Comparison of ENCODE assay signal across 14 cellular contexts in genomic region chr3:5754602-5755001, GRCh38.
DNase-seq lines count a peak whose midpoint lies in the region; ATAC-seq, FAIRE-seq and TF ChIP-seq lines count a peak whose summit lies in the region.
"Had no signal": no experiment of that assay in that cellular context is flagged by ENCODE, and none has a peak within 500 bp of the region (broad histone marks: within the 10 kb centered on the region; RNA-seq: fewer than 3 reads in every experiment).

No MANE protein-coding gene starts in this region.

- FAIRE-seq in GM12878 (lab: Jason Lieb, UNC): no peak

- H3K36me3 ChIP-seq in GM12878 (ENCODE audit: control insufficient read depth in 2 of 2, insufficient read depth in 2 of 2, low read length in 1 of 2): no peaks in the 10 kb centered on the region
- H3K36me3 ChIP-seq in GM23248 (ENCODE audit: low read depth): no peaks in the 10 kb centered on the region

- POLR2A ChIA-PET in GM12878 (lab: Charles Lee): no interaction called here

- no TSS peak for BruUV-seq in GM12878 (replicated peaks; lab: Mats Ljungman, UMichigan)

- peaks cover 4% of the 10 kb centered on the region for H3K9me3 Mint-ChIP-seq in activated T-helper 17 cell treated with anti-CD3 and anti-CD28 coated beads, Interleukin-2, amount 50 U/mL, for 72 hours

- H3K9ac ChIP-seq in GM12878 (ENCODE audit: control insufficient read depth, insufficient read depth, low read length): no peak overlapping the region
- H3K9ac ChIP-seq in GM23248: no peak overlapping the region

- SMC1A ChIA-PET in GM12878 (lab: Charles Lee; ENCODE audit: uncharacterized antibody, unreplicated experiment): no interaction called here

- CTCF ChIA-PET in GM12878 (lab: Yijun Ruan, JAX): no interaction called here

- H3K4me2 ChIP-seq in GM12878 (ENCODE audit: control insufficient read depth, insufficient read depth) (no peak overlapping the region), GM23248 (ENCODE audit: unreplicated experiment) (no peak overlapping the region)

- in situ Hi-C loops in GM12878 (cut with MboI) (no loop called here), GM23248 (cut with MboI) (no loop called here)

- H3K9me3 ChIP-seq in GM12878 (replicated peaks; ENCODE audit: control insufficient read depth, insufficient read depth, low read length) (no peaks in the 10 kb centered on the region), GM23248 (ENCODE audit: low read depth) (no peaks in the 10 kb centered on the region)

- no peak overlapping the region for H3K27ac ChIP-seq in GM12878 (ENCODE audit: control insufficient read depth, insufficient read depth)
- H3K27ac ChIP-seq in GM23248: no peak overlapping the region

- no peak for TF ChIP-seq CTCF in GM12878 (IDR thresholded peaks at IDR 0.05 in 2 of 3, conservative IDR thresholded peaks at IDR 0.05 in 1 of 3; ENCODE audit: control insufficient read depth in 2 of 3, extremely low read depth in 1 of 3, insufficient read depth in 1 of 3, low read depth in 3 of 3, low read length in 3 of 3)

- H3K4me3 Mint-ChIP-seq in activated T-helper 17 cell treated with anti-CD3 and anti-CD28 coated beads, Interleukin-2, amount 50 U/mL, for 72 hours: no peak overlapping the region

- H3K4me1 ChIP-seq in GM12878 (ENCODE audit: control insufficient read depth, insufficient read depth, low read length) (no peaks in the 10 kb centered on the region), GM23248 (ENCODE audit: insufficient read depth) (no peaks in the 10 kb centered on the region)

- peak; percentile 57 for DNase-seq in KG1 (lab: John Stamatoyannopoulos, UW)
- peak; percentile 41 for DNase-seq in GM12878 (ENCODE audit: low read depth, low spot score)
- DNase-seq in activated naive CD4-positive, alpha-beta T cell treated with Interleukin-2 at 50 U/mL for 16 hours: no peak
- DNase-seq in GM23248: no peak
- no peak for DNase-seq in putamen (ENCODE audit: low spot score)
- DNase-seq: activated CD4-positive, CD25-positive, alpha-beta regulatory T cell; activated T-cell treated with anti-CD3 and anti-CD28 coated beads, Interleukin-2, amount 50 U/mL, for 48 hours; effector CD8-positive, alpha-beta T cell; IMR-90; NCI-H2227 treated with DMSO at 0.1 percent for 48 hours; nucleus accumbens had no signal

- no peaks in the 10 kb centered on the region for H3K36me3 Mint-ChIP-seq in activated T-helper 17 cell treated with anti-CD3 and anti-CD28 coated beads, Interleukin-2, amount 50 U/mL, for 72 hours (ENCODE audit: low read depth)

- H3K27me3 ChIP-seq in GM12878 (replicated peaks in 1 of 2; ENCODE audit: control insufficient read depth in 2 of 2, insufficient read depth in 2 of 2, low read length in 1 of 2): no peaks in the 10 kb centered on the region; a peak in 1 of 4 replicates
- no peaks in the 10 kb centered on the region for H3K27me3 ChIP-seq in GM23248 (replicated peaks; ENCODE audit: insufficient read depth)

- H3K9me2 ChIP-seq in GM23248 (ENCODE audit: insufficient read depth): no peaks in the 10 kb centered on the region

- H2AFZ ChIP-seq in GM12878 (ENCODE audit: control insufficient read depth, low read depth, low read length): no peak overlapping the region
- no peak overlapping the region for H2AFZ ChIP-seq in GM23248

- no peak for TF ChIP-seq RAD21 in GM12878 (IDR thresholded peaks at IDR 0.05; ENCODE audit: insufficient read depth, low read depth, low read length)

- H3K27me3 Mint-ChIP-seq in activated T-helper 17 cell treated with anti-CD3 and anti-CD28 coated beads, Interleukin-2, amount 50 U/mL, for 72 hours: peaks cover 6% of the 10 kb centered on the region

- H3K79me2 ChIP-seq in GM12878 (ENCODE audit: control insufficient read depth, insufficient read depth, low read length) (no peaks in the 10 kb centered on the region), GM23248 (ENCODE audit: insufficient read depth) (no peaks in the 10 kb centered on the region)

- ATAC-seq in GM18511 (IDR thresholded peaks at IDR 0.05; ENCODE audit: unreplicated experiment): peak; percentile 81
- peak; percentile 82 for ATAC-seq in HG02678 (IDR thresholded peaks at IDR 0.05; ENCODE audit: unreplicated experiment)
- ATAC-seq in GM12878: peak; percentile 88
- no peak for ATAC-seq in activated T-helper 17 cell treated with anti-CD3 and anti-CD28 coated beads, Interleukin-2, amount 50 U/mL, for 72 hours (replicated peaks)

- intact Hi-C loops in GM12878 (cut with micrococcal nuclease; ENCODE audit: unreplicated experiment): loop anchor here (5.0 kb wide), 1 partner anchor 327 kb away; no protein-coding TSS in a partner anchor

- 56% methylated on average over 2 of the region's 2 CpGs for WGBS in GM12878 (ENCODE audit: insufficient coverage, insufficient replicate concordance, low lambda C conversion rate, missing lambda C conversion rate)
- 9 to 16% methylated on average over 2 of the region's 2 CpGs for WGBS in GM23248 (ENCODE audit: low coverage in 1 of 2, low lambda C conversion rate in 2 of 2, missing lambda C conversion rate in 2 of 2), 2 experiments

- no peak overlapping the region for H3K27ac Mint-ChIP-seq in activated T-helper 17 cell treated with anti-CD3 and anti-CD28 coated beads, Interleukin-2, amount 50 U/mL, for 72 hours

- H4K20me1 ChIP-seq in GM12878 (ENCODE audit: control insufficient read depth, insufficient read depth) (no peaks in the 10 kb centered on the region), GM23248 (ENCODE audit: insufficient read depth) (no peaks in the 10 kb centered on the region)

- no peak for TF ChIP-seq POLR2A in GM12878 (IDR thresholded peaks at IDR 0.05; ENCODE audit: low read depth, low read length)

- no peaks in the 10 kb centered on the region for H3K4me1 Mint-ChIP-seq in activated T-helper 17 cell treated with anti-CD3 and anti-CD28 coated beads, Interleukin-2, amount 50 U/mL, for 72 hours

- H3K4me3 ChIP-seq in GM12878 (no peak overlapping the region), GM23248 (no peak overlapping the region)

- no peaks in the 10 kb centered on the region for H3F3A ChIP-seq in GM23248 (ENCODE audit: insufficient read depth)

- RAD21 ChIA-PET in GM12878 (lab: Charles Lee; ENCODE audit: unreplicated experiment): no interaction called here

- peak; percentile 37 to 45; a peak in 2 of 4 replicates for TF ChIP-seq EP300 in GM12878 (IDR thresholded peaks at IDR 0.05; ENCODE audit: borderline replicate concordance in 1 of 2, control insufficient read depth in 1 of 2, low read depth in 2 of 2, low read length in 2 of 2)

TF ChIP-seq in GM12878, 131 proteins besides CTCF, POLR2A, EP300 and RAD21 (continues in another document):
- TF ChIP-seq MXI1 (IDR thresholded peaks at IDR 0.05; ENCODE audit: low read depth, low read length): no peak
- no peak for TF ChIP-seq ZNF622 (IDR thresholded peaks at IDR 0.05)
- peak; percentile 34; the same call in 1 of the 2 replicates for TF ChIP-seq ATF7 (IDR thresholded peaks at IDR 0.05; ENCODE audit: low read depth)
- TF ChIP-seq EED (IDR thresholded peaks at IDR 0.05; ENCODE audit: low read depth): no peak
- TF ChIP-seq RCOR1 (conservative IDR thresholded peaks at IDR 0.05; ENCODE audit: low read depth, low read length): no peak
- TF ChIP-seq NR2F1 (conservative IDR thresholded peaks at IDR 0.05): peak; percentile 67
- TF ChIP-seq ZNF24 (IDR thresholded peaks at IDR 0.05): 0 out of 2 replicates have a peak, but pooled peaks have one; percentile 50
- no peak for TF ChIP-seq CREB1 (IDR thresholded peaks at IDR 0.05; ENCODE audit: low read depth)
- TF ChIP-seq, protein P1, sequence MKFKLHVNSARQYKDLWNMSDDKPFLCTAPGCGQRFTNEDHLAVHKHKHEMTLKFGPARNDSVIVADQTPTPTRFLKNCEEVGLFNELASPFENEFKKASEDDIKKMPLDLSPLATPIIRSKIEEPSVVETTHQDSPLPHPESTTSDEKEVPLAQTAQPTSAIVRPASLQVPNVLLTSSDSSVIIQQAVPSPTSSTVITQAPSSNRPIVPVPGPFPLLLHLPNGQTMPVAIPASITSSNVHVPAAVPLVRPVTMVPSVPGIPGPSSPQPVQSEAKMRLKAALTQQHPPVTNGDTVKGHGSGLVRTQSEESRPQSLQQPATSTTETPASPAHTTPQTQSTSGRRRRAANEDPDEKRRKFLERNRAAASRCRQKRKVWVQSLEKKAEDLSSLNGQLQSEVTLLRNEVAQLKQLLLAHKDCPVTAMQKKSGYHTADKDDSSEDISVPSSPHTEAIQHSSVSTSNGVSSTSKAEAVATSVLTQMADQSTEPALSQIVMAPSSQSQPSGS (IDR thresholded peaks at IDR 0.05; ENCODE audit: low read length): no peak
- TF ChIP-seq, protein P2, sequence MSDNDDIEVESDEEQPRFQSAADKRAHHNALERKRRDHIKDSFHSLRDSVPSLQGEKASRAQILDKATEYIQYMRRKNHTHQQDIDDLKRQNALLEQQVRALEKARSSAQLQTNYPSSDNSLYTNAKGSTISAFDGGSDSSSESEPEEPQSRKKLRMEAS (IDR thresholded peaks at IDR 0.05; ENCODE audit: low read depth, low read length): no peak
- no peak for TF ChIP-seq ZBTB4 (CRISPR knock-in tag; IDR thresholded peaks at IDR 0.05)

Comparison
In these comparisons a context has a peak if more than half of its experiments do, and no peak if none do; other contexts are left out.
1. DNase-seq: peak in KG1 (single experiment) and GM12878 (single experiment); none in activated naive CD4-positive, alpha-beta T cell treated with Interleukin-2 at 50 U/mL for 16 hours (single experiment), GM23248 (single experiment) and putamen (single experiment).